10 cellular contexts compared by ENCODE assay signal in genomic region chr17:4638766-4639165, GRCh38. TPM values are rescaled to one million over a fixed set of nuclear protein-coding genes. Genes with fewer than 3 reads are reported as not detected.
"Had no signal": no experiment of that assay in that cellular context is flagged by ENCODE, and none has a peak within 500 bp of the region (broad histone marks: within the 10 kb centered on the region; RNA-seq: fewer than 3 reads in every experiment).

No MANE protein-coding gene starts in this region.

RNA-seq across cellular contexts. Expression of gene ALOX15, which starts 2.7 kb away (rescaled TPM):
- total RNA-seq: activated CD8-positive, alpha-beta T cell treated with anti-CD3 and anti-CD28 coated beads for 36 hours; activated T-helper 2 cell treated with anti-CD3 and anti-CD28 coated beads, Interferon-gamma antibody, Interleukin-2, Interleukin-4, amounts not matched to agents 10 μg/mL and 5 μg/mL and 100 μg/mL, durations not matched to agents 14 hours and 24 hours and 36 hours; body of pancreas; endodermal cell; gastrocnemius medialis; mesenteric fat pad; natural killer cell; occipital lobe; T-helper 2 cell treated with Interferon-gamma antibody and Interleukin-4, amounts not matched to agents 100 ng/mL and 5 ng/mL, for 36 hours had no signal
- polyA plus RNA-seq: heart left ventricle had no signal

RNA-seq across cellular contexts. Expression of gene SMTNL2, which starts 54.4 kb away (rescaled TPM):
- total RNA-seq: activated CD8-positive, alpha-beta T cell treated with anti-CD3 and anti-CD28 coated beads for 36 hours; activated T-helper 2 cell treated with anti-CD3 and anti-CD28 coated beads, Interferon-gamma antibody, Interleukin-2, Interleukin-4, amounts not matched to agents 10 μg/mL and 5 μg/mL and 100 μg/mL, durations not matched to agents 14 hours and 24 hours and 36 hours; natural killer cell; T-helper 2 cell treated with Interferon-gamma antibody and Interleukin-4, amounts not matched to agents 100 ng/mL and 5 ng/mL, for 36 hours had no signal
